In the genomic region with DNA sequence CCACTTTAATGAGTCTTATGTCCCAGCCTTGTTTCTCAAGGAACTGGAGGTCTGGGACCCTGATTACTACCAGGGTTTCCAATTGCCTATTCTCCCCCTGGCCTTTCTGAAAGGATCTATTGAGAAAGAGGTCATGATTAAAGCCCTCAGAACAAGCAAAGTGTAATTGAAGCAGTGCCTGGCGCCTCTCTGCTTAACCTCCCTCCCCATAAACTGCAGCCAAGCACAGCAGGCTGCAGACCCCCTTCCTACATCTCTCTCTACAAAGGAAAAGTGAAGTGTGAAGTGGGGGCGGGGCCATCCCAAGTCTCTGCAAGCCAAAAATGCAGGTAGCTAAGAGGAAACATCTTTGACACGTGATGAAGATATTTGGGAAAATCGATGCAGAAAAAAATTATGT, we compare ENCODE assay signal across 20 cellular contexts.
DNase-seq lines count a peak whose midpoint lies in the region; TF ChIP-seq lines count a peak whose summit lies in the region.
"Had no signal": no experiment of that assay in that cellular context is flagged by ENCODE, and none has a peak within 500 bp of the region (broad histone marks: within the 10 kb centered on the region; RNA-seq: fewer than 3 reads in every experiment).

No MANE protein-coding gene starts in this region.

- H3K4me1 Mint-ChIP-seq in nephron progenitor cell, result peaks cover 74% of the 10 kb centered on the region
- H3K4me1 Mint-ChIP-seq: CD14-positive monocyte had no signal

- BruUV-seq in OCI-LY7 (replicated peaks; lab: Mats Ljungman, UMichigan), result no TSS peak

- H3K4me1 ChIP-seq in OCI-LY7 (ENCODE audit: insufficient read depth, low read length, poor library complexity, severe bottlenecking), result no peaks in the 10 kb centered on the region

- no peaks in the 10 kb centered on the region for H3K79me2 ChIP-seq in OCI-LY7 (ENCODE audit: insufficient read depth, low read depth, low read length)

- no peaks in the 10 kb centered on the region for H3K27me3 Mint-ChIP-seq in nephron progenitor cell (ENCODE audit: low read depth, poor library complexity)

- intact Hi-C loops in OCI-LY7 (cut with micrococcal nuclease; ENCODE audit: unreplicated experiment), result no loop called here

- no peak overlapping the region for H2AFZ ChIP-seq in OCI-LY7 (ENCODE audit: low read length)
- H2AFZ ChIP-seq: GM23248 had no signal

- H3K9me2 ChIP-seq in OCI-LY7 (ENCODE audit: insufficient read depth, low read length), result no peaks in the 10 kb centered on the region

- DNase-seq in DMS79 treated with DMSO at 0.1 percent for 48 hours (lab: John Stamatoyannopoulos, UW), result peak; percentile 9
- no peak for DNase-seq in DMS79 (lab: John Stamatoyannopoulos, UW)
- DNase-seq in iPS-NIHi11 (ENCODE audit: low spot score), result peak; percentile 15
- peak; percentile 50 for DNase-seq in nephron progenitor cell
- DNase-seq in AG08395 (ENCODE audit: low spot score), result no peak
- no peak for DNase-seq in NCI-H1092 (lab: John Stamatoyannopoulos, UW)
- DNase-seq in OCI-LY7 (ENCODE audit: low spot score), result no peak
- DNase-seq in stimulated activated naive CD4-positive, alpha-beta T cell treated with Interleukin-2 at 50 U/mL for 16 hours (lab: John Stamatoyannopoulos, UW), result no peak
- DNase-seq: DND-41, GM23248, NCI-H1694 treated with DMSO at 0.1 percent for 48 hours, NCI-H2107, NCI-H226, NCI-H524, NCI-H82, SHP77 had no signal

- H3K4me3 Mint-ChIP-seq in nephron progenitor cell, result peak overlapping the region; percentile 55
- H3K4me3 Mint-ChIP-seq: CD14-positive monocyte had no signal

- H3K4me3 ChIP-seq in OCI-LY7 (ENCODE audit: low read depth, low read length, poor library complexity, severe bottlenecking), result no peak overlapping the region
- H3K4me3 ChIP-seq: GM23248, K562, SK-N-MC had no signal

- no peaks in the 10 kb centered on the region for H3K36me3 ChIP-seq in OCI-LY7 (ENCODE audit: insufficient read depth, low read length)

- H3K36me3 Mint-ChIP-seq in nephron progenitor cell (ENCODE audit: low read depth), result no peaks in the 10 kb centered on the region
- H3K36me3 Mint-ChIP-seq: CD14-positive monocyte had no signal

- H3K4me2 ChIP-seq in OCI-LY7 (ENCODE audit: low read length), result no peak overlapping the region

- TF ChIP-seq CTCF in nephron progenitor cell (IDR thresholded peaks at IDR 0.05) (no peak), OCI-LY7 (conservative IDR thresholded peaks at IDR 0.05; ENCODE audit: low read length) (no peak)

- H3K27ac ChIP-seq in OCI-LY7 (ENCODE audit: low read depth, low read length, poor library complexity, severe bottlenecking), result no peak overlapping the region
- H3K27ac ChIP-seq: 22Rv1, GM23248, SK-N-MC had no signal

- H3K9me3 ChIP-seq in OCI-LY7 (ENCODE audit: low read length), result no peaks in the 10 kb centered on the region

- peaks cover 6% of the 10 kb centered on the region for H3K9me3 Mint-ChIP-seq in nephron progenitor cell

- POLR2A ChIA-PET in OCI-LY7 (lab: Charles Lee), result no interaction called here

- CTCF ChIA-PET in OCI-LY7 (lab: Charles Lee; ENCODE audit: unreplicated experiment), result no interaction called here

- peak overlapping the region; percentile 87 for H3K27ac Mint-ChIP-seq in nephron progenitor cell

- no peaks in the 10 kb centered on the region for H4K20me1 ChIP-seq in OCI-LY7 (ENCODE audit: insufficient read depth, low read length)

Comparison
In these comparisons a context has a peak if more than half of its experiments do, and no peak if none do; other contexts are left out.
1. DNase-seq: peak in DMS79 treated with DMSO at 0.1 percent for 48 hours (single experiment), iPS-NIHi11 (single experiment) and nephron progenitor cell (single experiment); none in DMS79 (single experiment), AG08395 (single experiment), NCI-H1092 (single experiment), OCI-LY7 (single experiment) and stimulated activated naive CD4-positive, alpha-beta T cell treated with Interleukin-2 at 50 U/mL for 16 hours (single experiment).